23 cellular contexts compared by ENCODE assay signal in genomic region chr5:35816881-35817521, GRCh38. TPM values are rescaled to one million over a fixed set of nuclear protein-coding genes. Genes with fewer than 3 reads are reported as not detected.
DNase-seq lines count a peak whose midpoint lies in the region; ATAC-seq, FAIRE-seq and TF ChIP-seq lines count a peak whose summit lies in the region.
"Had no signal": no experiment of that assay in that cellular context is flagged by ENCODE, and none has a peak within 500 bp of the region (broad histone marks: within the 10 kb centered on the region; RNA-seq: fewer than 3 reads in every experiment).

No MANE protein-coding gene starts in this region.

- no peaks in the 10 kb centered on the region for H3K9me1 ChIP-seq in keratinocyte (ENCODE audit: control insufficient read depth, extremely low read depth, insufficient read depth, low read length)

- ATAC-seq in activated T-cell treated with anti-CD3 and anti-CD28 coated beads, Interleukin-2, amount 50 U/mL, for 72 hours (replicated peaks in 1 of 2), result peak; percentile 30 to 38
- ATAC-seq in T-cell (replicated peaks in 1 of 4) (peak; percentile 44 to 62 (median 50)), GM18907 (IDR thresholded peaks at IDR 0.05; ENCODE audit: unreplicated experiment) (no peak), GM23338 (no peak)
- ATAC-seq in stimulated activated naive CD8-positive, alpha-beta T cell treated with anti-CD3 and anti-CD28 coated beads, Interleukin-15, Interleukin-2, amounts not matched to agents 100 U/mL and 50 U/mL, for 24 hours, result peak; percentile 29
- ATAC-seq: heart left ventricle, upper lobe of right lung had no signal

- DNase-seq in activated T-cell treated with anti-CD3 and anti-CD28 coated beads, Interleukin-2, amount 50 U/mL, for 72 hours, result no peak
- DNase-seq in activated T-cell treated with anti-CD3 and anti-CD28 coated beads, Interleukin-2, amount 50 U/mL, for 48 hours, result no peak
- peak in 1 of 34 experiments; percentile 23 for DNase-seq in T-cell
- no peak for DNase-seq in keratinocyte (ENCODE audit: low read depth, low spot score)
- no peak for DNase-seq in stimulated activated naive CD8-positive, alpha-beta T cell treated with anti-CD3 and anti-CD28 coated beads, Interleukin-15, Interleukin-2, amounts not matched to agents 100 U/mL and 50 U/mL, for 24 hours
- no peak for DNase-seq in SK-N-SH
- DNase-seq in GM23338 (ENCODE audit: low spot score), result no peak
- DNase-seq: ACHN; amygdala; DMS 273 treated with DMSO at 0.1 percent for 48 hours; heart left ventricle; IMR-90; left cardiac atrium; NCI-H1417; NCI-H524; stimulated activated CD4-positive, alpha-beta T cell treated with anti-CD3 and anti-CD28 coated beads, Interleukin-12 subunit alpha, Interleukin-12 subunit beta, amount 100 ng/mL, for 4 hours; T-helper 9 cell; upper lobe of right lung had no signal

- TF ChIP-seq CTCF in keratinocyte (optimal IDR thresholded peaks at IDR 0.05 in 1 of 3, IDR thresholded peaks at IDR 0.05 in 1 of 3, conservative IDR thresholded peaks at IDR 0.05 in 1 of 3; ENCODE audit: extremely low read depth in 1 of 3, insufficient read depth in 2 of 3, low read length in 3 of 3) (no peak), SK-N-SH (IDR thresholded peaks at IDR 0.05) (no peak), GM23338 (conservative IDR thresholded peaks at IDR 0.05; ENCODE audit: low read depth in 2 of 2) (no peak)

- H3K9ac ChIP-seq in keratinocyte (ENCODE audit: control insufficient read depth, extremely low read depth, insufficient read depth, low read length) (no peak overlapping the region), SK-N-SH (no peak overlapping the region)
- H3K9ac ChIP-seq: BLaER1 had no signal

- WGBS in SK-N-SH (ENCODE audit: low lambda C conversion rate), result 37% methylated on average over 4 of the region's 4 CpGs

- peaks cover 56% of the 10 kb centered on the region for H3K4me1 Mint-ChIP-seq in activated T-cell treated with anti-CD3 and anti-CD28 coated beads, Interleukin-2, amount 50 U/mL, for 72 hours (ENCODE audit: low read depth)
- H3K4me1 Mint-ChIP-seq in T-cell, result peaks cover 52 to 55% (median 52%) of the 10 kb centered on the region in 3 donors
- no peaks in the 10 kb centered on the region for H3K4me1 Mint-ChIP-seq in GM23338
- H3K4me1 Mint-ChIP-seq: memory B cell had no signal

- H3K4me3 Mint-ChIP-seq in activated T-cell treated with anti-CD3 and anti-CD28 coated beads, Interleukin-2, amount 50 U/mL, for 72 hours, result no peak overlapping the region
- H3K4me3 Mint-ChIP-seq in T-cell, result no peak overlapping the region
- H3K4me3 Mint-ChIP-seq in GM23338, result no peak overlapping the region
- H3K4me3 Mint-ChIP-seq: memory B cell had no signal

- peaks cover 3 to 11% of the 10 kb centered on the region in 2 donors for H3K36me3 Mint-ChIP-seq in activated T-cell treated with anti-CD3 and anti-CD28 coated beads, Interleukin-2, amount 50 U/mL, for 72 hours (ENCODE audit: insufficient read depth in 2 of 2)
- H3K36me3 Mint-ChIP-seq in T-cell (no peaks in the 10 kb centered on the region), GM23338 (ENCODE audit: low read depth) (no peaks in the 10 kb centered on the region)
- H3K36me3 Mint-ChIP-seq: memory B cell had no signal

- no peak for TF ChIP-seq EP300 in SK-N-SH (IDR thresholded peaks at IDR 0.05; ENCODE audit: borderline replicate concordance in 1 of 2, low read depth in 1 of 2, low read length in 1 of 2)

- no peaks in the 10 kb centered on the region for H3K79me2 ChIP-seq in keratinocyte (ENCODE audit: control insufficient read depth, insufficient read depth, low read length)
- no peaks in the 10 kb centered on the region for H3K79me2 ChIP-seq in SK-N-SH (ENCODE audit: insufficient read depth)
- H3K79me2 ChIP-seq in GM23338 (replicated peaks; ENCODE audit: insufficient read depth), result no peaks in the 10 kb centered on the region

- H4K20me1 ChIP-seq in keratinocyte (ENCODE audit: control insufficient read depth, extremely low read depth, insufficient read depth, low read length) (no peaks in the 10 kb centered on the region), SK-N-SH (ENCODE audit: insufficient read depth) (no peaks in the 10 kb centered on the region), GM23338 (replicated peaks; ENCODE audit: insufficient read depth) (no peaks in the 10 kb centered on the region)
- H4K20me1 ChIP-seq: BLaER1 had no signal

- H3K9me2 ChIP-seq in SK-N-SH (no peaks in the 10 kb centered on the region), GM23338 (ENCODE audit: insufficient read depth) (peaks cover 3% of the 10 kb centered on the region; the same call in 1 of the 2 replicates)

- peak; percentile 41 for FAIRE-seq in keratinocyte (lab: Jason Lieb, UNC)
- FAIRE-seq: G401.6 had no signal

- H3K36me3 ChIP-seq in keratinocyte (ENCODE audit: control insufficient read depth in 2 of 2, extremely low read depth in 1 of 2, insufficient read depth in 2 of 2, low read length in 2 of 2), result no peaks in the 10 kb centered on the region
- H3K36me3 ChIP-seq in SK-N-SH (replicated peaks in 1 of 2; ENCODE audit: control insufficient read depth in 1 of 2, insufficient read depth in 2 of 2, low read length in 1 of 2), result no peaks in the 10 kb centered on the region
- no peaks in the 10 kb centered on the region for H3K36me3 ChIP-seq in GM23338 (ENCODE audit: insufficient read depth)
- H3K36me3 ChIP-seq: BLaER1, heart left ventricle, upper lobe of right lung had no signal

- CTCF ChIA-PET in T-cell (lab: Charles Lee) (interaction anchor here in 1 of 2 donors (1.4 to 1.7 kb wide), 5 partner anchors 14 to 43 kb away, joined by 3 to 6 read pairs (median 4); no protein-coding TSS in a partner anchor), SK-N-SH (lab: Yijun Ruan, JAX) (no interaction called here)

- H3K9me3 Mint-ChIP-seq in activated T-cell treated with anti-CD3 and anti-CD28 coated beads, Interleukin-2, amount 50 U/mL, for 72 hours, result peaks cover 0 to 5% of the 10 kb centered on the region in 2 donors
- peaks cover 0 to 8% (median 5%) of the 10 kb centered on the region in 3 donors for H3K9me3 Mint-ChIP-seq in T-cell
- H3K9me3 Mint-ChIP-seq in GM23338, result no peaks in the 10 kb centered on the region
- H3K9me3 Mint-ChIP-seq: memory B cell had no signal

- H3K4me2 ChIP-seq in keratinocyte (ENCODE audit: control insufficient read depth, extremely low read depth, insufficient read depth, low read depth, low read length) (no peak overlapping the region), SK-N-SH (no peak overlapping the region), GM23338 (no peak overlapping the region)
- H3K4me2 ChIP-seq: BLaER1 had no signal

- dilution Hi-C loops in keratinocyte (cut with MboI; ENCODE audit: extremely low pct_ligation_motif_present, low sequenced_read_pairs), result no loop called here

- H2AFZ ChIP-seq in keratinocyte (ENCODE audit: control insufficient read depth, low read length) (no peak overlapping the region), SK-N-SH (ENCODE audit: low read depth) (no peak overlapping the region), GM23338 (no peak overlapping the region)

- TF ChIP-seq RAD21 in SK-N-SH (IDR thresholded peaks at IDR 0.05; ENCODE audit: low read length), result no peak

- H3K27ac Mint-ChIP-seq in activated T-cell treated with anti-CD3 and anti-CD28 coated beads, Interleukin-2, amount 50 U/mL, for 72 hours, result no peak overlapping the region
- H3K27ac Mint-ChIP-seq in T-cell (no peak overlapping the region), GM23338 (no peak overlapping the region)
- H3K27ac Mint-ChIP-seq: memory B cell had no signal

- H3K4me3 ChIP-seq in keratinocyte (ENCODE audit: control insufficient read depth in 2 of 3, extremely low read depth in 1 of 3, insufficient read depth in 2 of 3, low read depth in 1 of 3, low read length in 3 of 3) (no peak overlapping the region), SK-N-SH (ENCODE audit: low read depth in 2 of 2, low read length in 1 of 2) (no peak overlapping the region), GM23338 (no peak overlapping the region)
- H3K4me3 ChIP-seq: BLaER1, heart left ventricle, SK-N-MC, upper lobe of right lung had no signal

- H3K9me3 ChIP-seq in keratinocyte (ENCODE audit: control insufficient read depth, low read depth, low read length), result no peaks in the 10 kb centered on the region
- H3K9me3 ChIP-seq in SK-N-SH, result no peaks in the 10 kb centered on the region
- H3K9me3 ChIP-seq: heart left ventricle, upper lobe of right lung had no signal

- H3K27ac ChIP-seq in keratinocyte (ENCODE audit: control insufficient read depth, insufficient read depth, low read length) (no peak overlapping the region), SK-N-SH (ENCODE audit: low read depth in 2 of 2, low read length in 1 of 2) (no peak overlapping the region), GM23338 (ENCODE audit: low read depth) (no peak overlapping the region)
- H3K27ac ChIP-seq: BLaER1, SK-N-MC, upper lobe of right lung had no signal

- H3K4me1 ChIP-seq in keratinocyte (ENCODE audit: control insufficient read depth, extremely low read depth, insufficient read depth, low read length) (no peaks in the 10 kb centered on the region), SK-N-SH (ENCODE audit: control insufficient read depth in 1 of 2, insufficient read depth in 2 of 2, low read depth in 1 of 2, low read length in 1 of 2) (no peaks in the 10 kb centered on the region), GM23338 (ENCODE audit: insufficient read depth) (no peaks in the 10 kb centered on the region)
- H3K4me1 ChIP-seq: upper lobe of right lung had no signal

- no peaks in the 10 kb centered on the region for H3K27me3 Mint-ChIP-seq in activated T-cell treated with anti-CD3 and anti-CD28 coated beads, Interleukin-2, amount 50 U/mL, for 72 hours (ENCODE audit: low read depth)
- H3K27me3 Mint-ChIP-seq in T-cell, result no peaks in the 10 kb centered on the region
- no peaks in the 10 kb centered on the region for H3K27me3 Mint-ChIP-seq in GM23338 (ENCODE audit: insufficient read depth, low read depth, poor library complexity)
- H3K27me3 Mint-ChIP-seq: memory B cell had no signal

- POLR2A ChIA-PET in T-cell (lab: Charles Lee) (interaction anchor here (1.1 to 1.5 kb wide), 2 partner anchors 40 to 42 kb away, joined by 3 to 6 read pairs; partner anchors contain the start of gene IL7R (in 1 of the 2)), SK-N-SH (lab: Yijun Ruan, JAX) (no interaction called here)

- H3K27me3 ChIP-seq in keratinocyte (ENCODE audit: control insufficient read depth, extremely low read depth, insufficient read depth, low read length) (peaks cover 6% of the 10 kb centered on the region), SK-N-SH (ENCODE audit: insufficient read depth) (no peaks in the 10 kb centered on the region), GM23338 (ENCODE audit: insufficient read depth) (no peaks in the 10 kb centered on the region)
- H3K27me3 ChIP-seq: BLaER1, upper lobe of right lung had no signal

- H3F3A ChIP-seq in SK-N-SH (replicated peaks; ENCODE audit: insufficient read depth) (no peaks in the 10 kb centered on the region), GM23338 (replicated peaks; ENCODE audit: low read depth) (no peaks in the 10 kb centered on the region)

RNA-seq across cellular contexts. Expression of gene IL7R, which starts 39.7 kb away (rescaled TPM):
- 100 to 1,000 TPM; 102 to 143 TPM for total RNA-seq in activated T-cell treated with anti-CD3 and anti-CD28 coated beads, Interleukin-2, amount 50 U/mL, for 72 hours
- total RNA-seq in T-cell, result 1,000 to 10,000 TPM in 1 of 5 donors, 100 to 1,000 TPM in 4; 691 to 1,106 (median 924) TPM
- 2.8 to 5.9 TPM (median 4.7 TPM) in 3 replicates for polyA plus RNA-seq in keratinocyte
- polyA plus RNA-seq in keratinocyte (2011; ENCODE audit: low read depth), result not detected
- polyA plus RNA-seq in keratinocyte (2011; cell fraction: cytosol; rRNA removed), result 1.7 and 2.7 TPM in 2 replicates
- 4.5 and 5.1 TPM in 2 replicates for polyA plus RNA-seq in keratinocyte (2011; cell fraction: nucleus; rRNA removed)
- polyA plus RNA-seq in keratinocyte (2012; ENCODE audit: low replicate concordance), result 4.6 TPM in 1 of 2 replicates, not detected in the other
- 2.7 to 8.5 TPM (median 4.6 TPM) in 3 replicates for polyA minus RNA-seq in keratinocyte
- polyA minus RNA-seq in keratinocyte (2011; cell fraction: cytosol; rRNA and poly(A)+ RNA removed), result 1.9 TPM
- 3.6 and 6.4 TPM in 2 replicates for polyA minus RNA-seq in keratinocyte (2011; cell fraction: nucleus; rRNA and poly(A)+ RNA removed)
- 3.0 and 4.5 TPM in 2 replicates for polyA plus RNA-seq in SK-N-SH (2012; rRNA removed)
- polyA plus RNA-seq in SK-N-SH (2012; cell fraction: cytosol; rRNA removed), result 3.8 and 3.9 TPM in 2 replicates
- 3.3 and 4.0 TPM in 2 replicates for polyA plus RNA-seq in SK-N-SH (2012; cell fraction: nucleus; rRNA removed)
- total RNA-seq in GM23338 (2014; rRNA removed; shearing (Covaris generic)), result not detected in 2 replicates
- not detected in 2 replicates for polyA plus RNA-seq in GM23338 (2016; fragmentation: Nextera tagmentation; extraction: Ambion mirVana)

Comparison
In these comparisons a context has a peak if more than half of its experiments do, and no peak if none do; other contexts are left out.
1. ATAC-seq: peak in activated T-cell treated with anti-CD3 and anti-CD28 coated beads, Interleukin-2, amount 50 U/mL, for 72 hours (2 of 2), T-cell (4 of 4) and stimulated activated naive CD8-positive, alpha-beta T cell treated with anti-CD3 and anti-CD28 coated beads, Interleukin-15, Interleukin-2, amounts not matched to agents 100 U/mL and 50 U/mL, for 24 hours (single experiment); none in GM18907 (single experiment) and GM23338 (single experiment).
2. RNA of gene IL7R, which starts 39.7 kb away (total RNA-seq): 691 to 1,106 TPM in T-cell and 102 to 143 TPM in activated T-cell treated with anti-CD3 and anti-CD28 coated beads, Interleukin-2, amount 50 U/mL, for 72 hours; not detected in GM23338; every median in the first group is over 100 times any median in the second.